ENCODE assay signal across 1 cellular context in genomic region chr14:39099748-39100147, GRCh38.
TF ChIP-seq lines count a peak whose summit lies in the region.

No MANE protein-coding gene starts in this region.

TF ChIP-seq in K562, 482 proteins besides CTCF, POLR2A, EP300 and RAD21:
- TF ChIP-seq TEAD4 (IDR thresholded peaks at IDR 0.05; ENCODE audit: low read length) (no peak), TEAD4 (CRISPR knock-in tag; IDR thresholded peaks at IDR 0.05; ENCODE audit: borderline replicate concordance) (no peak), RFX7 (CRISPR knock-in tag; IDR thresholded peaks at IDR 0.05) (no peak), FOXJ3 (CRISPR knock-in tag; IDR thresholded peaks at IDR 0.05) (no peak), ARHGAP35 (IDR thresholded peaks at IDR 0.05; ENCODE audit: partially characterized antibody) (no peak), SP2 (IDR thresholded peaks at IDR 0.05; ENCODE audit: extremely low read depth, low read depth, low read length, poor library complexity, severe bottlenecking) (no peak), CBX3 (IDR thresholded peaks at IDR 0.05; ENCODE audit: borderline replicate concordance in 1 of 2, low read length in 2 of 2) (no peak), REST (CRISPR knock-in tag; IDR thresholded peaks at IDR 0.05; ENCODE audit: low read depth) (no peak), ZNF696 (CRISPR knock-in tag; conservative IDR thresholded peaks at IDR 0.05) (no peak), GTF2E2 (tag; IDR thresholded peaks at IDR 0.05) (no peak), SP1 (CRISPR knock-in tag; IDR thresholded peaks at IDR 0.05) (no peak), RB1 (IDR thresholded peaks at IDR 0.05; ENCODE audit: low read depth) (no peak), ATF2 (CRISPR knock-in tag; IDR thresholded peaks at IDR 0.05) (no peak)
